In the genomic region with DNA sequence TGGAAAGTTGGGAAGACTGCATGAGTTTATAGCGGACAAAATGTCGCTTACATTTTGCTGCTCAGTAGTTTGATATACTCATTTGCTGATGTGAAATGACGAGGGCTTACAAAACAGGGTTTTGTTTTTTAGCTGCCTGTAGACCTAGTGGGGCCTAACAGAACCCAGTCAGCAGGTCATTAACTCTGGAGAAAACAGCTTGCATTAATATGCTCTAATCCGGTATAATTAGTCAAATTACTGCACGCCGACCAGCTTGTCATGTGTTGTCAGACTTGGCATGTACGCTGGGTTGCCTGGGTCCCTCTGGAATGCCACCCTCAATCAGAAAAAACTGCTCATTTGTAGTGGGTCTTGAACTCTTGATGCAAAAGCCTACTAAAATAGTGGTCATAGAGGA, we compare ENCODE assay signal across 25 cellular contexts. TPM values are rescaled to one million over a fixed set of nuclear protein-coding genes. Genes with fewer than 3 reads are reported as not detected.
"Had no signal": no experiment of that assay in that cellular context is flagged by ENCODE, and none has a peak within 500 bp of the region (broad histone marks: within the 10 kb centered on the region; RNA-seq: fewer than 3 reads in every experiment).

No MANE protein-coding gene starts in this region.

- ATAC-seq: activated CD8-positive, alpha-beta T cell treated with anti-CD3 and anti-CD28 coated beads for 36 hours; activated T-helper 17 cell treated with anti-CD3 and anti-CD28 coated beads, Interleukin-2, amount 50 U/mL, for 72 hours; left cardiac atrium; naive thymus-derived CD4-positive, alpha-beta T cell; right lobe of liver; stimulated activated effector memory CD8-positive, alpha-beta T cell treated with anti-CD3 and anti-CD28 coated beads, Interleukin-12 subunit alpha, Interleukin-12 subunit beta, amount 100 ng/mL, for 72 hours had no signal

- H3K4me1 ChIP-seq: prostate gland, right lobe of liver, vagina had no signal

- H3K27ac ChIP-seq: cardiac muscle cell, epithelial cell of prostate, prostate gland, right lobe of liver, stomach, vagina had no signal

- H3K4me1 Mint-ChIP-seq: activated CD4-positive, alpha-beta T cell treated with anti-CD3 and anti-CD28 coated beads, Interleukin-2, amount 10 ng/mL, durations not matched to agents 24 days and 14 days; activated naive CD8-positive, alpha-beta T cell treated with anti-CD3 and anti-CD28 coated beads for 36 hours; activated T-helper 17 cell treated with anti-CD3 and anti-CD28 coated beads, Interleukin-2, amount 50 U/mL, for 72 hours; naive thymus-derived CD4-positive, alpha-beta T cell; stimulated activated effector memory CD8-positive, alpha-beta T cell treated with anti-CD3 and anti-CD28 coated beads, Interleukin-12 subunit alpha, Interleukin-12 subunit beta, amount 100 ng/mL, for 72 hours had no signal

- H3K27me3 Mint-ChIP-seq: activated CD4-positive, alpha-beta T cell treated with anti-CD3 and anti-CD28 coated beads, Interleukin-2, amount 10 ng/mL, durations not matched to agents 24 days and 14 days; activated CD8-positive, alpha-beta T cell treated with anti-CD3 and anti-CD28 coated beads for 36 hours; activated naive CD8-positive, alpha-beta T cell treated with anti-CD3 and anti-CD28 coated beads for 36 hours; activated T-helper 17 cell treated with anti-CD3 and anti-CD28 coated beads, Interleukin-2, amount 50 U/mL, for 72 hours had no signal

- H3K36me3 ChIP-seq: cardiac muscle cell, prostate gland, right lobe of liver, stomach, vagina had no signal

- H3K4me2 ChIP-seq: smooth muscle cell had no signal

- H3K4me3 Mint-ChIP-seq: activated CD4-positive, alpha-beta T cell treated with anti-CD3 and anti-CD28 coated beads, Interleukin-2, amount 10 ng/mL, durations not matched to agents 24 days and 14 days; activated CD8-positive, alpha-beta T cell treated with anti-CD3 and anti-CD28 coated beads for 36 hours; activated naive CD8-positive, alpha-beta T cell treated with anti-CD3 and anti-CD28 coated beads for 36 hours; activated T-helper 17 cell treated with anti-CD3 and anti-CD28 coated beads, Interleukin-2, amount 50 U/mL, for 72 hours; endodermal cell; naive thymus-derived CD4-positive, alpha-beta T cell; stimulated activated effector memory CD8-positive, alpha-beta T cell treated with anti-CD3 and anti-CD28 coated beads, Interleukin-12 subunit alpha, Interleukin-12 subunit beta, amount 100 ng/mL, for 72 hours had no signal

- H3K27me3 ChIP-seq: cardiac muscle cell, dorsolateral prefrontal cortex, right lobe of liver, stomach, vagina had no signal

- DNase-seq: activated CD4-positive, alpha-beta T cell treated with anti-CD3 and anti-CD28 coated beads, Interleukin-2, amount 10 ng/mL, durations not matched to agents 24 days and 14 days; activated CD4-positive, CD25-positive, alpha-beta regulatory T cell; activated CD8-positive, alpha-beta T cell treated with anti-CD3 and anti-CD28 coated beads for 36 hours; activated naive CD4-positive, alpha-beta T cell; activated naive CD8-positive, alpha-beta T cell treated with anti-CD3 and anti-CD28 coated beads for 36 hours; activated T-cell treated with anti-CD3 and anti-CD28 coated beads, Interleukin-2, amount 50 U/mL, for 1 hour; amniotic stem cell; endodermal cell; foreskin fibroblast; glutamatergic neuron; hippocampal formation; left cardiac atrium; naive thymus-derived CD4-positive, alpha-beta T cell; right lobe of liver; stimulated activated CD4-positive, alpha-beta T cell treated with anti-CD3 and anti-CD28 coated beads, Interleukin-4, amount 100 ng/mL, for 1 hour; stomach; trophoblast cell had no signal

- H3K4me3 ChIP-seq: cardiac muscle cell, dorsolateral prefrontal cortex, prostate gland, right lobe of liver, smooth muscle cell, stomach, vagina had no signal

- H3K36me3 Mint-ChIP-seq: activated naive CD8-positive, alpha-beta T cell treated with anti-CD3 and anti-CD28 coated beads for 36 hours; stimulated activated effector memory CD8-positive, alpha-beta T cell treated with anti-CD3 and anti-CD28 coated beads, Interleukin-12 subunit alpha, Interleukin-12 subunit beta, amount 100 ng/mL, for 72 hours had no signal

- H3K27ac Mint-ChIP-seq: activated CD4-positive, alpha-beta T cell treated with anti-CD3 and anti-CD28 coated beads, Interleukin-2, amount 10 ng/mL, durations not matched to agents 24 days and 14 days; activated CD8-positive, alpha-beta T cell treated with anti-CD3 and anti-CD28 coated beads for 36 hours; activated naive CD8-positive, alpha-beta T cell treated with anti-CD3 and anti-CD28 coated beads for 36 hours; activated T-helper 17 cell treated with anti-CD3 and anti-CD28 coated beads, Interleukin-2, amount 50 U/mL, for 72 hours; endodermal cell; naive thymus-derived CD4-positive, alpha-beta T cell; stimulated activated effector memory CD8-positive, alpha-beta T cell treated with anti-CD3 and anti-CD28 coated beads, Interleukin-12 subunit alpha, Interleukin-12 subunit beta, amount 100 ng/mL, for 72 hours had no signal

- H3K9me3 Mint-ChIP-seq: activated CD4-positive, alpha-beta T cell treated with anti-CD3 and anti-CD28 coated beads, Interleukin-2, amount 10 ng/mL, durations not matched to agents 24 days and 14 days; activated CD8-positive, alpha-beta T cell treated with anti-CD3 and anti-CD28 coated beads for 36 hours; activated naive CD8-positive, alpha-beta T cell treated with anti-CD3 and anti-CD28 coated beads for 36 hours; endodermal cell had no signal

RNA-seq across cellular contexts. Expression of a gene that starts 37.7 kb away (rescaled TPM):
- total RNA-seq: activated CD4-positive, alpha-beta T cell treated with anti-CD3 and anti-CD28 coated beads, Interleukin-2, amount 10 ng/mL, durations not matched to agents 24 days and 14 days; activated CD8-positive, alpha-beta T cell treated with anti-CD3 and anti-CD28 coated beads for 36 hours; activated T-helper 17 cell treated with anti-CD3 and anti-CD28 coated beads, Interleukin-2, amount 50 U/mL, for 72 hours; naive thymus-derived CD4-positive, alpha-beta T cell; right lobe of liver; smooth muscle cell had no signal
- polyA plus RNA-seq: naive thymus-derived CD4-positive, alpha-beta T cell had no signal
